20 cellular contexts compared by ENCODE assay signal in genomic region chr1:53495608-53496345, GRCh38. TPM values are rescaled to one million over a fixed set of nuclear protein-coding genes. Genes with fewer than 3 reads are reported as not detected.
"Had no signal": no experiment of that assay in that cellular context is flagged by ENCODE, and none has a peak within 500 bp of the region (broad histone marks: within the 10 kb centered on the region; RNA-seq: fewer than 3 reads in every experiment).

No MANE protein-coding gene starts in this region.

- H3K27ac ChIP-seq: ascending aorta, dorsolateral prefrontal cortex, foreskin keratinocyte had no signal

- H3K4me3 ChIP-seq: ascending aorta, dorsolateral prefrontal cortex had no signal

- H3K27me3 ChIP-seq: ascending aorta had no signal

- H3K4me3 Mint-ChIP-seq: activated B cell treated with CpG ODN at 0.5 μM for 24 hours; activated naive CD8-positive, alpha-beta T cell treated with anti-CD3 and anti-CD28 coated beads, Interleukin-2, amount 10 ng/mL, durations not matched to agents 7 days and 5 days; natural killer cell had no signal

- H3K36me3 Mint-ChIP-seq: activated naive CD8-positive, alpha-beta T cell treated with anti-CD3 and anti-CD28 coated beads, Interleukin-2, amount 10 ng/mL, durations not matched to agents 7 days and 5 days; natural killer cell had no signal

- H3K4me1 ChIP-seq: ascending aorta, foreskin keratinocyte had no signal

- ATAC-seq: foreskin keratinocyte, natural killer cell had no signal

- H3K27ac Mint-ChIP-seq: activated B cell treated with CpG ODN at 0.5 μM for 24 hours; activated naive CD8-positive, alpha-beta T cell treated with anti-CD3 and anti-CD28 coated beads, Interleukin-2, amount 10 ng/mL, durations not matched to agents 7 days and 5 days; natural killer cell; progenitor cell of endocrine pancreas had no signal

- H3K9me3 Mint-ChIP-seq: activated B cell treated with CpG ODN at 0.5 μM for 24 hours; activated naive CD8-positive, alpha-beta T cell treated with anti-CD3 and anti-CD28 coated beads, Interleukin-2, amount 10 ng/mL, durations not matched to agents 7 days and 5 days; natural killer cell had no signal

- H3K4me1 Mint-ChIP-seq: activated B cell treated with CpG ODN at 0.5 μM for 24 hours had no signal

- H3K36me3 ChIP-seq: ascending aorta had no signal

- H3K9me3 ChIP-seq: ascending aorta had no signal

- DNase-seq: activated B cell treated with CpG ODN at 0.5 μM for 24 hours; activated CD4-positive, alpha-beta T cell treated with anti-CD3 and anti-CD28 coated beads for 48 hours; activated CD8-positive, alpha-beta memory T cell treated with anti-CD3 and anti-CD28 coated beads, Interleukin-2, amount 50 U/mL, for 48 hours; activated naive CD8-positive, alpha-beta T cell treated with anti-CD3 and anti-CD28 coated beads, Interleukin-2, amount 10 ng/mL, durations not matched to agents 7 days and 5 days; dorsolateral prefrontal cortex; erythroblast; foreskin keratinocyte; head of caudate nucleus; mesendoderm; natural killer cell; nucleus accumbens; stimulated activated CD4-positive, alpha-beta T cell treated with anti-CD3 and anti-CD28 coated beads, Interleukin-2, amount 100 ng/mL, for 24 hours; T-helper 2 cell had no signal

RNA-seq across cellular contexts. Expression of gene DMRTB1, which starts 36.6 kb away (rescaled TPM):
- total RNA-seq: activated B cell treated with CpG ODN at 0.5 μM for 24 hours; activated naive CD8-positive, alpha-beta T cell treated with anti-CD3 and anti-CD28 coated beads, Interleukin-2, amount 10 ng/mL, durations not matched to agents 7 days and 5 days; ascending aorta; bronchial epithelial cell; cerebellum; foreskin keratinocyte; lower leg skin; natural killer cell; progenitor cell of endocrine pancreas; right cardiac atrium; urinary bladder had no signal
